8 cellular contexts compared by ENCODE assay signal in the genomic region with DNA sequence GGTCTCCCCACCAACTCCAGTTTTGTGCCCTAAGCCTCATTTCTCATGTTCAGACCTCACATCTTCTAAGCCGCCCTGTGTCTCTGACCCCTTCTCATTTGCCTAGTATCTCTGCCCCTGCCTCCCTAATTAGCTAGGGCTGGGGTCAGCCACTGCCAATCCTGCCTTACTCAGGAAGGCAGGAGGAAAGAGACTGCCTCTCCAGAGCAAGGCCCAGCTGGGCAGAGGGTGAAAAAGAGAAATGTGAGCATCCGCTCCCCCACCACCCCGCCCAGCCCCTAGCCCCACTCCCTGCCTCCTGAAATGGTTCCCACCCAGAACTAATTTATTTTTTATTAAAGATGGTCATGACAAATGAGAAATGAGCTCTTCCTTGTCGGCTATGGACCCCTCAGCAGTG. TPM values are rescaled to one million over a fixed set of nuclear protein-coding genes. Genes with fewer than 3 reads are reported as not detected.
DNase-seq lines count a peak whose midpoint lies in the region; ATAC-seq and TF ChIP-seq lines count a peak whose summit lies in the region.

No MANE protein-coding gene starts in this region.

- CTCF ChIA-PET in CD4-positive, alpha-beta T cell (lab: Charles Lee) = interaction anchor here (0.7 to 6.4 kb wide), 22 partner anchors 9 to 796 kb away, joined by 3 to 183 read pairs (median 4); a partner anchor contains a TSS
- CTCF ChIA-PET in RWPE1 (lab: Yijun Ruan, JAX) = interaction anchor here (0.6 to 2.9 kb wide), 21 partner anchors 9 to 435 kb away, joined by 3 to 15 read pairs (median 5); a partner anchor contains a TSS

- peak overlapping the region; percentile 98 for H3K27ac Mint-ChIP-seq in CD4-positive, alpha-beta T cell
- H3K27ac Mint-ChIP-seq in endodermal cell = peak overlapping the region; percentile 99

- no peak for TF ChIP-seq CTCF in CD4-positive, alpha-beta T cell (IDR thresholded peaks at IDR 0.05)
- TF ChIP-seq CTCF in RWPE1 (conservative IDR thresholded peaks at IDR 0.05; ENCODE audit: low read depth) = no peak
- TF ChIP-seq CTCF in endodermal cell (conservative IDR thresholded peaks at IDR 0.05) = no peak
- no peak for TF ChIP-seq CTCF in neutrophil (IDR thresholded peaks at IDR 0.05)

- H3K4me1 Mint-ChIP-seq in CD4-positive, alpha-beta T cell (ENCODE audit: low read depth) = peaks cover 49% of the 10 kb centered on the region
- peaks cover 41% of the 10 kb centered on the region for H3K4me1 Mint-ChIP-seq in endodermal cell

- no peaks in the 10 kb centered on the region for H3K9me3 ChIP-seq in CD4-positive, alpha-beta T cell (ENCODE audit: control insufficient read depth, low read length)
- H3K9me3 ChIP-seq in endodermal cell (ENCODE audit: control insufficient read depth, low read length) (no peaks in the 10 kb centered on the region), neutrophil (no peaks in the 10 kb centered on the region)

- peaks cover 3% of the 10 kb centered on the region for H3K36me3 ChIP-seq in endodermal cell (ENCODE audit: control insufficient read depth, insufficient read depth, low read length)
- peaks cover 92% of the 10 kb centered on the region for H3K36me3 ChIP-seq in neutrophil

- 0 to 67% methylated on average over 1 to 3 of the region's 4 CpGs for WGBS in endodermal cell (ENCODE audit: insufficient coverage in 1 of 2, insufficient read length in 1 of 2), 2 experiments

- H3K4me3 ChIP-seq in endodermal cell (ENCODE audit: low read length) (peak overlapping the region; percentile 89), neutrophil (ENCODE audit: low read depth in 1 of 2, low read length in 1 of 2) (peak overlapping the region; percentile 85 to 97)

- peak overlapping the region; percentile 97 for H3K27ac ChIP-seq in CD4-positive, alpha-beta T cell (ENCODE audit: low read depth, low read length)
- H3K27ac ChIP-seq in RWPE1 = peak overlapping the region; percentile 100
- H3K27ac ChIP-seq in endodermal cell (ENCODE audit: low read depth, low read length) = peak overlapping the region; percentile 99
- H3K27ac ChIP-seq in neutrophil = peak overlapping the region; percentile 99

- peak overlapping the region; percentile 92 for H3K9ac ChIP-seq in endodermal cell (ENCODE audit: extremely low read depth, low read length, poor library complexity, severe bottlenecking)

- peak overlapping the region; percentile 96 for H3K4me3 Mint-ChIP-seq in CD4-positive, alpha-beta T cell
- H3K4me3 Mint-ChIP-seq in endodermal cell = peak overlapping the region; percentile 65

- H3K27me3 ChIP-seq in CD4-positive, alpha-beta T cell (ENCODE audit: control insufficient read depth, insufficient read depth, low read length) = no peaks in the 10 kb centered on the region
- H3K27me3 ChIP-seq in endodermal cell (ENCODE audit: control insufficient read depth, insufficient read depth, low read length, poor library complexity, severe bottlenecking) (no peaks in the 10 kb centered on the region), neutrophil (no peaks in the 10 kb centered on the region)

- POLR2A ChIA-PET in CD4-positive, alpha-beta T cell (lab: Charles Lee) = interaction anchor here (0.8 to 14.5 kb wide), 20 partner anchors 9 to 435 kb away, joined by 3 to 1538 read pairs (median 4); a partner anchor contains a TSS
- POLR2A ChIA-PET in RWPE1 (lab: Yijun Ruan, JAX; ENCODE audit: low non-redundant PET) = interaction anchor here (0.6 to 1.7 kb wide), 3 partner anchors 11 to 19 kb away, joined by 3 to 7 read pairs (median 4); a partner anchor contains a TSS

- intact Hi-C loops in CD4-positive, alpha-beta T cell (cut with DNase I, micrococcal nuclease) = loop anchor here (1.0 to 5.0 kb wide), 4 partner anchors 68 to 437 kb away; a partner anchor contains a TSS

- H3K4me1 ChIP-seq in endodermal cell (ENCODE audit: control insufficient read depth, insufficient read depth, low read length) (peaks cover 10% of the 10 kb centered on the region), neutrophil (ENCODE audit: control insufficient read depth in 1 of 2, insufficient read depth in 1 of 2, low read depth in 1 of 2, low read length in 1 of 2) (peaks cover 70 to 71% of the 10 kb centered on the region in 2 experiments)

- peaks cover 32% of the 10 kb centered on the region for H3K36me3 Mint-ChIP-seq in CD4-positive, alpha-beta T cell (ENCODE audit: low read depth)
- H3K36me3 Mint-ChIP-seq in endodermal cell (ENCODE audit: low read depth) = peaks cover 3% of the 10 kb centered on the region

- no peaks in the 10 kb centered on the region for H3K27me3 Mint-ChIP-seq in CD4-positive, alpha-beta T cell
- H3K27me3 Mint-ChIP-seq in endodermal cell (ENCODE audit: insufficient read depth) = no peaks in the 10 kb centered on the region

- H3K9me3 Mint-ChIP-seq in CD4-positive, alpha-beta T cell = no peaks in the 10 kb centered on the region
- no peaks in the 10 kb centered on the region for H3K9me3 Mint-ChIP-seq in endodermal cell

- no peak for ATAC-seq in CD4-positive, alpha-beta T cell (ENCODE audit: poor library complexity)

- no peak for TF ChIP-seq POLR2A in erythroblast (IDR thresholded peaks at IDR 0.05; ENCODE audit: low read length)

- no peak for DNase-seq in CD4-positive, alpha-beta T cell
- no peak for DNase-seq in RWPE1 (ENCODE audit: low spot score)
- DNase-seq in endodermal cell = no peak
- no peak for DNase-seq in DMS53 (lab: John Stamatoyannopoulos, UW)
- no peak for DNase-seq in erythroblast (lab: John Stamatoyannopoulos, UW)
- no peak for DNase-seq in activated CD4-positive, alpha-beta T cell treated with anti-CD3 and anti-CD28 coated beads for 1 hour
- DNase-seq in germinal center (ENCODE audit: low spot score) = no peak

RNA-seq across cellular contexts. Expression of a gene that starts 11.4 kb away (rescaled TPM):
- under 1 TPM; 0.16 to 0.22 TPM for total RNA-seq in CD4-positive, alpha-beta T cell
- total RNA-seq in endodermal cell = 1 to 10 TPM; 3.7 to 3.9 TPM
- 2.9 TPM for polyA plus RNA-seq in endodermal cell (2013, experiment 1 of 2)
- 1.5 TPM for polyA plus RNA-seq in endodermal cell (2013, experiment 2 of 2)

RNA-seq across cellular contexts. Expression of a gene that starts 18.8 kb away (rescaled TPM):
- total RNA-seq in CD4-positive, alpha-beta T cell = 100 to 1,000 TPM; 737 to 747 TPM
- 100 to 1,000 TPM; 133 to 173 TPM for total RNA-seq in endodermal cell
- polyA plus RNA-seq in endodermal cell (2013, experiment 1 of 2) = 132 TPM
- polyA plus RNA-seq in endodermal cell (2013, experiment 2 of 2) = 134 TPM

RNA-seq across cellular contexts. Expression of a gene that starts 45.0 kb away (rescaled TPM):
- not detected for total RNA-seq in CD4-positive, alpha-beta T cell
- total RNA-seq in endodermal cell = 1 to 10 TPM in 1 of 2 donors, under 1 TPM in 1; 0.70 to 1.6 TPM
- polyA plus RNA-seq in endodermal cell (2013, experiment 1 of 2) = not detected
- polyA plus RNA-seq in endodermal cell (2013, experiment 2 of 2) = not detected

RNA-seq across cellular contexts. Expression of a gene that starts 52.7 kb away (rescaled TPM):
- total RNA-seq in CD4-positive, alpha-beta T cell = under 1 TPM in 1 of 2 experiments, not detected in 1; 0.31 TPM
- 1 to 10 TPM; 4.8 to 5.6 TPM for total RNA-seq in endodermal cell
- polyA plus RNA-seq in endodermal cell (2013, experiment 1 of 2) = 5.6 TPM
- 8.3 TPM for polyA plus RNA-seq in endodermal cell (2013, experiment 2 of 2)

Comparison
In these comparisons a context has a peak if more than half of its experiments do, and no peak if none do; other contexts are left out.
1. RNA of a gene that starts 18.8 kb away (total RNA-seq): 737 to 747 TPM in CD4-positive, alpha-beta T cell; 133 to 173 TPM in endodermal cell; every median in the first group is over 4 times any median in the second.
2. Peak in every context shown above with its lines, with median percentiles within 50 percentile points of each other: H3K27ac ChIP-seq.